Comparison of ENCODE assay signal across 8 cellular contexts in genomic region chr3:45688882-45689786, GRCh38. TPM values are rescaled to one million over a fixed set of nuclear protein-coding genes. Genes with fewer than 3 reads are reported as not detected.
DNase-seq lines count a peak whose midpoint lies in the region; ATAC-seq, FAIRE-seq and TF ChIP-seq lines count a peak whose summit lies in the region.

Gene SACM1L (plus strand): TSS chr3:45689396. CDS start chr3:45689466, 70 bp downstream.

- H3K9ac ChIP-seq in keratinocyte (ENCODE audit: control insufficient read depth, extremely low read depth, insufficient read depth, low read length), result peak within 1 kb of the TSS; percentile 86

- H3K4me2 ChIP-seq in keratinocyte (ENCODE audit: control insufficient read depth, extremely low read depth, insufficient read depth, low read depth, low read length), result peak within 1 kb of the TSS; percentile 79

- TF ChIP-seq CTCF in keratinocyte (optimal IDR thresholded peaks at IDR 0.05 in 1 of 3, IDR thresholded peaks at IDR 0.05 in 1 of 3, conservative IDR thresholded peaks at IDR 0.05 in 1 of 3; ENCODE audit: extremely low read depth in 1 of 3, insufficient read depth in 2 of 3, low read length in 3 of 3), result no peak

- no peaks in the 10 kb centered on the region for H3K27me3 ChIP-seq in keratinocyte (ENCODE audit: control insufficient read depth, extremely low read depth, insufficient read depth, low read length)

- H2AFZ ChIP-seq in keratinocyte (ENCODE audit: control insufficient read depth, low read length), result peak within 1 kb of the TSS; percentile 78

- peak; percentile 46 for FAIRE-seq in keratinocyte (lab: Jason Lieb, UNC)

- peak within 1 kb of the TSS; percentile 74 for H3K27ac ChIP-seq in keratinocyte (ENCODE audit: control insufficient read depth, insufficient read depth, low read length)

- peak; percentile 87 for ATAC-seq in HG03432 (IDR thresholded peaks at IDR 0.05; ENCODE audit: unreplicated experiment)

- peak; percentile 77 for TF ChIP-seq POLR2A in GM19099 (IDR thresholded peaks at IDR 0.05; ENCODE audit: extremely low read depth, insufficient read length, low read depth)

- peaks cover 48% of the 10 kb centered on the region for H3K79me2 ChIP-seq in keratinocyte (ENCODE audit: control insufficient read depth, insufficient read depth, low read length)

- peaks cover 6% of the 10 kb centered on the region for H3K4me1 ChIP-seq in keratinocyte (ENCODE audit: control insufficient read depth, extremely low read depth, insufficient read depth, low read length)

- no peaks in the 10 kb centered on the region for H4K20me1 ChIP-seq in keratinocyte (ENCODE audit: control insufficient read depth, extremely low read depth, insufficient read depth, low read length)

- H3K36me3 ChIP-seq in keratinocyte (ENCODE audit: control insufficient read depth in 2 of 2, extremely low read depth in 1 of 2, insufficient read depth in 2 of 2, low read length in 2 of 2), result peaks cover 0 to 7% of the 10 kb centered on the region in 2 experiments

- dilution Hi-C loops in keratinocyte (cut with MboI; ENCODE audit: extremely low pct_ligation_motif_present, low sequenced_read_pairs), result no loop called here

- DNase-seq in AG20443 (ENCODE audit: low spot score) (peak; percentile 96), NCI-H510A (lab: John Stamatoyannopoulos, UW) (peak; percentile 92), cerebellum (ENCODE audit: low spot score) (peak; percentile 95), keratinocyte (ENCODE audit: low read depth, low spot score) (peak; percentile 89)
- peak; percentile 90 for DNase-seq in activated CD4-positive, alpha-beta T cell treated with anti-CD3 and anti-CD28 coated beads for 1 hour
- peak; percentile 89 for DNase-seq in stimulated activated CD4-positive, alpha-beta T cell treated with anti-CD3 and anti-CD28 coated beads, Interleukin-15, amount 100 ng/mL, for 1 hour (ENCODE audit: low read depth in 1 of 2, low spot score in 1 of 2)

- no peaks in the 10 kb centered on the region for H3K9me3 ChIP-seq in keratinocyte (ENCODE audit: control insufficient read depth, low read depth, low read length)

- no peaks in the 10 kb centered on the region for H3K9me1 ChIP-seq in keratinocyte (ENCODE audit: control insufficient read depth, extremely low read depth, insufficient read depth, low read length)

- H3K4me3 ChIP-seq in keratinocyte (ENCODE audit: control insufficient read depth in 2 of 3, extremely low read depth in 1 of 3, insufficient read depth in 2 of 3, low read depth in 1 of 3, low read length in 3 of 3), result peak within 1 kb of the TSS; percentile 81 to 91 (median 87)

RNA-seq across cellular contexts. Expression of gene SACM1L, which starts in this region (rescaled TPM):
- total RNA-seq in cerebellum, result 63.8 TPM
- polyA plus RNA-seq in keratinocyte, result 17.7 to 44.3 TPM (median 26.9 TPM) in 3 replicates
- polyA plus RNA-seq in keratinocyte (2011; ENCODE audit: low read depth), result 26.7 TPM
- polyA plus RNA-seq in keratinocyte (2011; cell fraction: cytosol; rRNA removed), result 10.2 and 21.6 TPM in 2 replicates
- polyA plus RNA-seq in keratinocyte (2011; cell fraction: nucleus; rRNA removed), result 28.9 and 44.6 TPM in 2 replicates
- 17.3 and 27.1 TPM in 2 replicates for polyA plus RNA-seq in keratinocyte (2012; ENCODE audit: low replicate concordance)
- 5.4 to 33.4 TPM (median 18.5 TPM) in 3 replicates for polyA minus RNA-seq in keratinocyte
- polyA minus RNA-seq in keratinocyte (2011; cell fraction: cytosol; rRNA and poly(A)+ RNA removed), result 29.5 TPM
- polyA minus RNA-seq in keratinocyte (2011; cell fraction: nucleus; rRNA and poly(A)+ RNA removed), result 28.1 and 58.1 TPM in 2 replicates

Comparison
In these comparisons a context has a peak if more than half of its experiments do, and no peak if none do; other contexts are left out.
1. Peak in every context shown above with its lines: DNase-seq, ATAC-seq, H3K4me3 ChIP-seq and H3K27ac ChIP-seq.